2 cellular contexts compared by ENCODE assay signal in genomic region chrX:54980334-54980733, GRCh38.
TF ChIP-seq lines count a peak whose summit lies in the region.

No MANE protein-coding gene starts in this region.

TF ChIP-seq in HepG2, 621 proteins besides CTCF, POLR2A, EP300 and RAD21:
- TF ChIP-seq TMF1 (CRISPR knock-in tag; IDR thresholded peaks at IDR 0.05; ENCODE audit: low read depth) (no peak), STAG1 (CRISPR knock-in tag; IDR thresholded peaks at IDR 0.05) (no peak)

TF ChIP-seq in SK-N-SH, 30 proteins besides CTCF, POLR2A, EP300 and RAD21:
- TF ChIP-seq RCOR1 (IDR thresholded peaks at IDR 0.05; ENCODE audit: low read length) = no peak
